Comparison of ENCODE assay signal across 19 cellular contexts in genomic region chr1:119541389-119541788, GRCh38. TPM values are rescaled to one million over a fixed set of nuclear protein-coding genes. Genes with fewer than 3 reads are reported as not detected.
DNase-seq lines count a peak whose midpoint lies in the region; ATAC-seq, FAIRE-seq and TF ChIP-seq lines count a peak whose summit lies in the region.
"Had no signal": no experiment of that assay in that cellular context is flagged by ENCODE, and none has a peak within 500 bp of the region (broad histone marks: within the 10 kb centered on the region; RNA-seq: fewer than 3 reads in every experiment).

No MANE protein-coding gene starts in this region.

- H3K79me2 ChIP-seq in GM12878 (ENCODE audit: control insufficient read depth, insufficient read depth, low read length) (no peaks in the 10 kb centered on the region), keratinocyte (ENCODE audit: control insufficient read depth, insufficient read depth, low read length) (no peaks in the 10 kb centered on the region)

- H3K36me3 ChIP-seq in Caco-2 (ENCODE audit: control insufficient read depth, insufficient read depth, low read length) (no peaks in the 10 kb centered on the region), GM12878 (ENCODE audit: control insufficient read depth in 2 of 2, insufficient read depth in 2 of 2, low read length in 1 of 2) (no peaks in the 10 kb centered on the region), keratinocyte (ENCODE audit: control insufficient read depth in 2 of 2, extremely low read depth in 1 of 2, insufficient read depth in 2 of 2, low read length in 2 of 2) (no peaks in the 10 kb centered on the region)
- H3K36me3 ChIP-seq: BE2C had no signal

- H3K9ac ChIP-seq in GM12878 (ENCODE audit: control insufficient read depth, insufficient read depth, low read length) (no peak overlapping the region), keratinocyte (ENCODE audit: control insufficient read depth, extremely low read depth, insufficient read depth, low read length) (no peak overlapping the region)
- H3K9ac ChIP-seq: GM23248 had no signal

- whole genome bisulfite sequencing in A549 (ENCODE audit: missing lambda C conversion rate), result 19% methylated on average over 3 of the region's 3 CpGs
- 33% methylated on average over 3 of the region's 3 CpGs for WGBS in GM12878 (ENCODE audit: insufficient coverage, insufficient replicate concordance, low lambda C conversion rate, missing lambda C conversion rate)

- no peak for DNase-seq in A549 (ENCODE audit: low read depth in 1 of 2, low spot score in 1 of 2)
- DNase-seq in Caco-2, result no peak
- DNase-seq in GM12878 (ENCODE audit: low read depth, low spot score), result no peak
- DNase-seq in keratinocyte (ENCODE audit: low read depth, low spot score), result peak; percentile 32
- no peak for DNase-seq in activated CD4-positive, alpha-beta T cell treated with anti-CD3 and anti-CD28 coated beads, Interleukin-2, amount 10 ng/mL, durations not matched to agents 7 days and 5 days
- no peak for DNase-seq in germinal center (ENCODE audit: low spot score)
- no peak for DNase-seq in amniotic stem cell (lab: John Stamatoyannopoulos, UW)
- DNase-seq: BE2C; CD8-positive, alpha-beta memory T cell; DMS53; GF-D8; GM23248 had no signal

- H3K27ac ChIP-seq in A549, result peak overlapping the region in 1 of 2 experiments; percentile 47; a peak in 1 of 6 replicates
- no peak overlapping the region for H3K27ac ChIP-seq in GM12878 (ENCODE audit: control insufficient read depth, insufficient read depth)
- H3K27ac ChIP-seq in keratinocyte (ENCODE audit: control insufficient read depth, insufficient read depth, low read length), result no peak overlapping the region
- H3K27ac ChIP-seq: GM23248 had no signal

- H3K4me3 ChIP-seq in A549, result no peak overlapping the region
- H3K4me3 ChIP-seq in Caco-2 (ENCODE audit: low read depth, low read length), result no peak overlapping the region
- no peak overlapping the region for H3K4me3 ChIP-seq in GM12878
- no peak overlapping the region for H3K4me3 ChIP-seq in keratinocyte (ENCODE audit: control insufficient read depth in 2 of 3, extremely low read depth in 1 of 3, insufficient read depth in 2 of 3, low read depth in 1 of 3, low read length in 3 of 3)
- H3K4me3 ChIP-seq: GM23248 had no signal

- TF ChIP-seq RAD21 in A549 (conservative IDR thresholded peaks at IDR 0.05 in 1 of 2, IDR thresholded peaks at IDR 0.05 in 1 of 2) (no peak), GM12878 (IDR thresholded peaks at IDR 0.05; ENCODE audit: insufficient read depth, low read depth, low read length) (no peak)

- peak overlapping the region; percentile 74 for H3K27ac Mint-ChIP-seq in Caco-2 (ENCODE audit: unreplicated experiment)
- H3K27ac Mint-ChIP-seq in activated CD4-positive, alpha-beta T cell treated with anti-CD3 and anti-CD28 coated beads, Interleukin-2, amount 10 ng/mL, durations not matched to agents 7 days and 5 days, result no peak overlapping the region
- H3K27ac Mint-ChIP-seq: CD8-positive, alpha-beta memory T cell had no signal

- H3K9me1 ChIP-seq in keratinocyte (ENCODE audit: control insufficient read depth, extremely low read depth, insufficient read depth, low read length), result no peaks in the 10 kb centered on the region

- in situ Hi-C loops in GM12878 (cut with MboI), result no loop called here

- dilution Hi-C loops in keratinocyte (cut with MboI; ENCODE audit: extremely low pct_ligation_motif_present, low sequenced_read_pairs), result no loop called here

- no peak overlapping the region for H2AFZ ChIP-seq in GM12878 (ENCODE audit: control insufficient read depth, low read depth, low read length)
- no peak overlapping the region for H2AFZ ChIP-seq in keratinocyte (ENCODE audit: control insufficient read depth, low read length)
- H2AFZ ChIP-seq: GM23248 had no signal

- H3K4me1 ChIP-seq in A549, result peaks cover 5% of the 10 kb centered on the region; the same call in 1 of the 3 replicates
- peaks cover 16% of the 10 kb centered on the region; the same call in 1 of the 2 replicates for H3K4me1 ChIP-seq in Caco-2
- no peaks in the 10 kb centered on the region for H3K4me1 ChIP-seq in GM12878 (ENCODE audit: control insufficient read depth, insufficient read depth, low read length)
- H3K4me1 ChIP-seq in keratinocyte (ENCODE audit: control insufficient read depth, extremely low read depth, insufficient read depth, low read length), result peaks cover 10% of the 10 kb centered on the region
- H3K4me1 ChIP-seq: BE2C had no signal

- CTCF ChIA-PET in A549 (lab: Yijun Ruan, JAX) (no interaction called here), Caco-2 (lab: Charles Lee) (no interaction called here), GM12878 (lab: Yijun Ruan, JAX) (no interaction called here)
- CTCF ChIA-PET in activated CD4-positive, alpha-beta T cell treated with anti-CD3 and anti-CD28 coated beads, Interleukin-2, amount 10 ng/mL, durations not matched to agents 7 days and 5 days (lab: Charles Lee), result interaction anchor here (0.6 kb wide), 1 partner anchor 18 kb away, joined by 3 read pairs; no protein-coding TSS in a partner anchor

- H4K20me1 ChIP-seq in GM12878 (ENCODE audit: control insufficient read depth, insufficient read depth), result no peaks in the 10 kb centered on the region
- H4K20me1 ChIP-seq in keratinocyte (ENCODE audit: control insufficient read depth, extremely low read depth, insufficient read depth, low read length), result no peaks in the 10 kb centered on the region

- ATAC-seq in A549 (no peak), GM12878 (no peak), GM21786 (IDR thresholded peaks at IDR 0.05; ENCODE audit: unreplicated experiment) (no peak)
- ATAC-seq: HCT116 had no signal

- RAD21 ChIA-PET in GM12878 (lab: Charles Lee; ENCODE audit: unreplicated experiment), result no interaction called here

- no peak overlapping the region for H3K4me3 Mint-ChIP-seq in Caco-2 (ENCODE audit: unreplicated experiment)
- H3K4me3 Mint-ChIP-seq in activated CD4-positive, alpha-beta T cell treated with anti-CD3 and anti-CD28 coated beads, Interleukin-2, amount 10 ng/mL, durations not matched to agents 7 days and 5 days, result no peak overlapping the region
- H3K4me3 Mint-ChIP-seq: CD8-positive, alpha-beta memory T cell had no signal

- peak overlapping the region; percentile 16; the same call in 1 of the 3 replicates for H3K4me2 ChIP-seq in A549
- no peak overlapping the region for H3K4me2 ChIP-seq in GM12878 (ENCODE audit: control insufficient read depth, insufficient read depth)
- no peak overlapping the region for H3K4me2 ChIP-seq in keratinocyte (ENCODE audit: control insufficient read depth, extremely low read depth, insufficient read depth, low read depth, low read length)

- FAIRE-seq in A549 (lab: Jason Lieb, UNC) (no peak), GM12878 (lab: Jason Lieb, UNC) (peak; percentile 13), keratinocyte (lab: Jason Lieb, UNC) (peak; percentile 32)
- FAIRE-seq: A204.1, H54, HTR-8/SVneo had no signal

- H3K36me3 Mint-ChIP-seq in Caco-2 (ENCODE audit: insufficient read depth, unreplicated experiment), result no peaks in the 10 kb centered on the region
- H3K36me3 Mint-ChIP-seq in activated CD4-positive, alpha-beta T cell treated with anti-CD3 and anti-CD28 coated beads, Interleukin-2, amount 10 ng/mL, durations not matched to agents 7 days and 5 days (ENCODE audit: low read depth), result no peaks in the 10 kb centered on the region
- H3K36me3 Mint-ChIP-seq: CD14-positive monocyte; CD8-positive, alpha-beta memory T cell had no signal

- TF ChIP-seq POLR2A in A549 (IDR thresholded peaks at IDR 0.05; ENCODE audit: low read length) (no peak), GM12878 (IDR thresholded peaks at IDR 0.05; ENCODE audit: low read depth, low read length) (no peak)

- H3K27me3 Mint-ChIP-seq in Caco-2 (ENCODE audit: insufficient read depth, unreplicated experiment), result no peaks in the 10 kb centered on the region
- H3K27me3 Mint-ChIP-seq in activated CD4-positive, alpha-beta T cell treated with anti-CD3 and anti-CD28 coated beads, Interleukin-2, amount 10 ng/mL, durations not matched to agents 7 days and 5 days, result peaks cover 21% of the 10 kb centered on the region

- H3K4me1 Mint-ChIP-seq in Caco-2 (ENCODE audit: low read depth, unreplicated experiment), result peaks cover 24% of the 10 kb centered on the region
- no peaks in the 10 kb centered on the region for H3K4me1 Mint-ChIP-seq in activated CD4-positive, alpha-beta T cell treated with anti-CD3 and anti-CD28 coated beads, Interleukin-2, amount 10 ng/mL, durations not matched to agents 7 days and 5 days
- H3K4me1 Mint-ChIP-seq: CD8-positive, alpha-beta memory T cell had no signal

- TF ChIP-seq EP300 in A549 (IDR thresholded peaks at IDR 0.05) (no peak), GM12878 (IDR thresholded peaks at IDR 0.05; ENCODE audit: borderline replicate concordance in 1 of 2, control insufficient read depth in 1 of 2, low read depth in 2 of 2, low read length in 2 of 2) (no peak)

- intact Hi-C loops in Caco-2 (cut with micrococcal nuclease; ENCODE audit: unreplicated experiment) (loop anchor here (10.0 kb wide), 1 partner anchor 167 kb away; no protein-coding TSS in a partner anchor), GM12878 (cut with micrococcal nuclease; ENCODE audit: unreplicated experiment) (loop anchor here (5.0 kb wide), 1 partner anchor 259 kb away; no protein-coding TSS in a partner anchor)

- no peaks in the 10 kb centered on the region for H3K9me3 Mint-ChIP-seq in Caco-2 (ENCODE audit: unreplicated experiment)
- H3K9me3 Mint-ChIP-seq in activated CD4-positive, alpha-beta T cell treated with anti-CD3 and anti-CD28 coated beads, Interleukin-2, amount 10 ng/mL, durations not matched to agents 7 days and 5 days, result no peaks in the 10 kb centered on the region
- H3K9me3 Mint-ChIP-seq: CD14-positive monocyte had no signal

- SMC1A ChIA-PET in GM12878 (lab: Charles Lee; ENCODE audit: uncharacterized antibody, unreplicated experiment), result no interaction called here

- TF ChIP-seq CTCF in A549 (IDR thresholded peaks at IDR 0.05) (no peak), Caco-2 (IDR thresholded peaks at IDR 0.05; ENCODE audit: insufficient read depth in 1 of 2, low read depth in 1 of 2, low read length in 1 of 2, severe bottlenecking in 1 of 2, unreplicated experiment in 1 of 2) (no peak), GM12878 (IDR thresholded peaks at IDR 0.05 in 2 of 3, conservative IDR thresholded peaks at IDR 0.05 in 1 of 3; ENCODE audit: control insufficient read depth in 2 of 3, extremely low read depth in 1 of 3, insufficient read depth in 1 of 3, low read depth in 3 of 3, low read length in 3 of 3) (no peak), keratinocyte (optimal IDR thresholded peaks at IDR 0.05 in 1 of 3, IDR thresholded peaks at IDR 0.05 in 1 of 3, conservative IDR thresholded peaks at IDR 0.05 in 1 of 3; ENCODE audit: extremely low read depth in 1 of 3, insufficient read depth in 2 of 3, low read length in 3 of 3) (no peak)

- no peaks in the 10 kb centered on the region for H3K27me3 ChIP-seq in Caco-2 (replicated peaks; ENCODE audit: control insufficient read depth, insufficient read depth, low read length)
- H3K27me3 ChIP-seq in GM12878 (replicated peaks in 1 of 2; ENCODE audit: control insufficient read depth in 2 of 2, insufficient read depth in 2 of 2, low read length in 1 of 2), result peaks cover 0 to 4% of the 10 kb centered on the region in 2 experiments; a peak in 1 of 4 replicates
- H3K27me3 ChIP-seq in keratinocyte (ENCODE audit: control insufficient read depth, extremely low read depth, insufficient read depth, low read length), result no peaks in the 10 kb centered on the region
- H3K27me3 ChIP-seq: BE2C had no signal

- H3K9me3 ChIP-seq in A549 (no peaks in the 10 kb centered on the region), Caco-2 (no peaks in the 10 kb centered on the region), GM12878 (replicated peaks; ENCODE audit: control insufficient read depth, insufficient read depth, low read length) (no peaks in the 10 kb centered on the region), keratinocyte (ENCODE audit: control insufficient read depth, low read depth, low read length) (no peaks in the 10 kb centered on the region)
- H3K9me3 ChIP-seq: BE2C had no signal

- BruUV-seq in Caco-2 (replicated peaks; lab: Mats Ljungman, UMichigan), result no TSS peak
- BruUV-seq in GM12878 (replicated peaks; lab: Mats Ljungman, UMichigan), result no TSS peak

- POLR2A ChIA-PET in A549 (lab: Yijun Ruan, JAX), result no interaction called here
- POLR2A ChIA-PET in Caco-2 (lab: Charles Lee), result no interaction called here
- POLR2A ChIA-PET in GM12878 (lab: Charles Lee), result no interaction called here
- POLR2A ChIA-PET in activated CD4-positive, alpha-beta T cell treated with anti-CD3 and anti-CD28 coated beads, Interleukin-2, amount 10 ng/mL, durations not matched to agents 7 days and 5 days (lab: Charles Lee), result no interaction called here

RNA-seq across cellular contexts. Expression of gene HSD3B1, which starts 34.4 kb away (rescaled TPM):
- polyA plus RNA-seq in A549 (2011; rRNA removed) (not detected in 2 replicates), A549 (2017; fragmentation: RNase III; extraction: RNeasy Plus Mini Kit Qiagen cat#74134 plus additional on column Dnase treatment) (not detected in 3 replicates), GM12878 (2011; rRNA removed) (not detected in 2 replicates), GM12878 (2014; fragmentation: Illumina TruSeq; extraction: Trizol) (not detected in 2 replicates), GM12878 (2014; fragmentation: Nextera tagmentation; extraction: Ambion mirVana) (not detected), GM12878 (2014; rRNA removed) (not detected in 2 replicates), GM12878 (2016; fragmentation: Nextera tagmentation; extraction: Ambion mirVana) (not detected), keratinocyte (0.34 to 0.50 TPM (median 0.48 TPM) in 3 replicates)
- not detected in 2 replicates for polyA plus RNA-seq in A549 (2012; cell fraction: cytosol; rRNA removed)
- not detected in 2 replicates for polyA plus RNA-seq in A549 (2012; cell fraction: nucleus; rRNA removed)
- not detected in 2 replicates for polyA minus RNA-seq in A549 (2011; rRNA and poly(A)+ RNA removed)
- total RNA-seq in Caco-2 (2022) (38.0 and 40.9 TPM in 2 replicates), GM12878 (2014; rRNA removed) (not detected in 2 replicates), GM12878 (2014; rRNA removed; fragmentation: Illumina TruSeq; extraction: Trizol) (not detected in 2 replicates), GM12878 (2021) (not detected in 2 replicates)
- total RNA-seq in GM12878 (2013; cell fraction: nucleolus; rRNA removed), result not detected in 2 replicates
- polyA plus RNA-seq in GM12878 (2011; ENCODE audit: low read depth), result not detected
- not detected in 2 replicates for polyA plus RNA-seq in GM12878 (2011; cell fraction: cytosol; rRNA removed)
- polyA plus RNA-seq in GM12878 (2011; cell fraction: nucleus; rRNA removed), result not detected in 2 replicates
- not detected in 2 replicates for polyA plus RNA-seq in GM12878 (2012)
- not detected in 2 replicates for polyA minus RNA-seq in GM12878 (2011; rRNA and poly(A)+ RNA removed)
- polyA minus RNA-seq in GM12878 (2011; cell fraction: cytosol; rRNA and poly(A)+ RNA removed), result not detected in 2 replicates
- polyA minus RNA-seq in GM12878 (2011; cell fraction: nucleus; rRNA and poly(A)+ RNA removed), result not detected in 2 replicates
- not detected for polyA plus RNA-seq in keratinocyte (2011; ENCODE audit: low read depth)
- 0.56 and 0.66 TPM in 2 replicates for polyA plus RNA-seq in keratinocyte (2011; cell fraction: cytosol; rRNA removed)
- 0.34 and 0.73 TPM in 2 replicates for polyA plus RNA-seq in keratinocyte (2011; cell fraction: nucleus; rRNA removed)
- polyA plus RNA-seq in keratinocyte (2012; ENCODE audit: low replicate concordance), result 0.18 and 0.21 TPM in 2 replicates
- polyA minus RNA-seq in keratinocyte, result 0.16 to 0.49 TPM (median 0.22 TPM) in 3 replicates
- polyA minus RNA-seq in keratinocyte (2011; cell fraction: cytosol; rRNA and poly(A)+ RNA removed), result not detected
- polyA minus RNA-seq in keratinocyte (2011; cell fraction: nucleus; rRNA and poly(A)+ RNA removed), result not detected in 2 replicates
- total RNA-seq in activated CD4-positive, alpha-beta T cell treated with anti-CD3 and anti-CD28 coated beads, Interleukin-2, amount 10 ng/mL, durations not matched to agents 7 days and 5 days, result not detected
- total RNA-seq: CD8-positive, alpha-beta memory T cell; GM23248 had no signal
- polyA plus RNA-seq: AG04450; CD14-positive monocyte; CD8-positive, alpha-beta memory T cell; GM23248 had no signal

Comparison
In these comparisons a context has a peak if more than half of its experiments do, and no peak if none do; other contexts are left out.
1. RNA of gene HSD3B1, which starts 34.4 kb away (total RNA-seq): 38.0 to 40.9 TPM in Caco-2; not detected in GM12878 and not detected in activated CD4-positive, alpha-beta T cell treated with anti-CD3 and anti-CD28 coated beads, Interleukin-2, amount 10 ng/mL, durations not matched to agents 7 days and 5 days; every median in the first group is over 10 times any median in the second.